In the genomic region with DNA sequence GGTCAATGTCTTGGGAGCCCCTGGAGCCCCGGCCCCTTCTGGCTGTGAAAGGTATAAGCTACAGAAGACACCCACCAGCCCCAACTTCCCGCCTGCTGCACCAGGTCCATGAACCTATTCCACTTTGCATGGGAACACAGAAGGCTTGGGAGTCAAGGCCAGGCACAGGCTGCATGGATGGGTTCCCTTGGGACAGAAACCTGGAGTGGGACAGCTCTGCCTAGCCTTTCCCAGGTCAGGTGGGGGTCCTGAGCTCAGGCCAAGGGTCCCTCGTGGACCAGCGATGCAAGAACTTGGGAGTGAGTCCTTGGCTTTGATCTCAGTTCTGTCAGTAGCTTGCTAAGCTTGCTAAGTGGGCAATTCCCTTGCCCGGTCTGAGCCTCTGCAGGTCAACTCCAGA, we compare ENCODE assay signal across 14 cellular contexts.
"Had no signal": no experiment of that assay in that cellular context is flagged by ENCODE, and none has a peak within 500 bp of the region (broad histone marks: within the 10 kb centered on the region; RNA-seq: fewer than 3 reads in every experiment).

No MANE protein-coding gene starts in this region.

- H3K79me2 ChIP-seq: hepatocyte had no signal

- DNase-seq: activated CD4-positive, alpha-beta T cell treated with anti-CD3 and anti-CD28 coated beads, Interleukin-2, amount 10 ng/mL, durations not matched to agents 7 days and 5 days; activated CD8-positive, alpha-beta memory T cell treated with anti-CD3 and anti-CD28 coated beads, Interleukin-2, amount 50 U/mL, for 4 hours; activated CD8-positive, alpha-beta T cell treated with anti-CD3 and anti-CD28 coated beads, Interleukin-2, amount 10 ng/mL, durations not matched to agents 7 days and 5 days; activated gamma-delta T cell treated with Interleukin-2 at 50 U/mL for 16 hours; activated T-cell treated with anti-CD3 and anti-CD28 coated beads, Interleukin-2, amount 50 U/mL, for 72 hours; effector CD8-positive, alpha-beta T cell; esophagus squamous epithelium; left cardiac atrium; natural killer cell; stimulated activated naive B cell treated with anti-CD40 and anti-IgM and Interleukin-4, amounts not matched to agents 10 μg/mL and 1 μg/mL and 100 μg/mL, for 72 hours had no signal

- H3K4me3 ChIP-seq: adrenal gland, esophagus squamous epithelium, hepatocyte, lung had no signal

- H3K27ac ChIP-seq: adrenal gland, esophagus squamous epithelium, hepatocyte had no signal

- H3K27me3 ChIP-seq: adrenal gland, esophagus squamous epithelium, hepatocyte had no signal

- ATAC-seq: activated CD8-positive, alpha-beta T cell treated with anti-CD3 and anti-CD28 coated beads, Interleukin-2, amount 10 ng/mL, durations not matched to agents 7 days and 5 days; activated naive CD4-positive, alpha-beta T cell treated with anti-CD3 and anti-CD28 coated beads, Interleukin-2, amount 50 U/mL, for 72 hours; activated T-cell treated with anti-CD3 and anti-CD28 coated beads, Interleukin-2, amount 50 U/mL, for 72 hours; left cardiac atrium; natural killer cell; stimulated activated naive B cell treated with anti-CD40 and anti-IgM and Interleukin-4, amounts not matched to agents 10 μg/mL and 1 μg/mL and 100 μg/mL, for 72 hours had no signal

- H2AFZ ChIP-seq: hepatocyte had no signal

- H3K4me2 ChIP-seq: hepatocyte had no signal

- H3K9me3 ChIP-seq: adrenal gland, esophagus squamous epithelium had no signal
